ENCODE assay signal across 24 cellular contexts in genomic region chr12:99213047-99213446, GRCh38.
"Had no signal": no experiment of that assay in that cellular context is flagged by ENCODE, and none has a peak within 500 bp of the region (broad histone marks: within the 10 kb centered on the region; RNA-seq: fewer than 3 reads in every experiment).

No MANE protein-coding gene starts in this region.

- H3K9me3 ChIP-seq: colonic mucosa, gastrocnemius medialis had no signal

- H3K27me3 ChIP-seq: colonic mucosa, dorsolateral prefrontal cortex, esophagus muscularis mucosa, esophagus squamous epithelium, foreskin keratinocyte, gastrocnemius medialis, gastroesophageal sphincter, heart left ventricle, heart right ventricle had no signal

- H3K36me3 ChIP-seq: colonic mucosa, esophagus muscularis mucosa, esophagus squamous epithelium, gastrocnemius medialis, gastroesophageal sphincter, heart left ventricle, heart right ventricle had no signal

- H3K4me3 ChIP-seq: colonic mucosa, coronary artery, dorsolateral prefrontal cortex, esophagus muscularis mucosa, esophagus squamous epithelium, gastrocnemius medialis, gastroesophageal sphincter, heart left ventricle, heart right ventricle had no signal

- H3K27ac Mint-ChIP-seq: dendritic cell treated with granulocyte-macrophage colony-stimulating factor and Interleukin-4, amounts not matched to agents 40 ng/mL and 50 ng/mL, for 4 days; effector memory CD8-positive, alpha-beta T cell; endodermal cell had no signal

- DNase-seq: colonic mucosa; cortex of kidney; dermis blood vessel endothelial cell; dorsolateral prefrontal cortex; effector CD4-positive, alpha-beta T cell; effector CD8-positive, alpha-beta T cell; effector memory CD4-positive, alpha-beta T cell; effector memory CD8-positive, alpha-beta T cell; endodermal cell; erythroblast; esophagus squamous epithelium; foreskin fibroblast; foreskin keratinocyte; foreskin melanocyte; gastrocnemius medialis; glutamatergic neuron; head of caudate nucleus; heart left ventricle; heart right ventricle had no signal

- H3K4me1 Mint-ChIP-seq: endodermal cell had no signal

- H3K4me3 Mint-ChIP-seq: dendritic cell treated with granulocyte-macrophage colony-stimulating factor and Interleukin-4, amounts not matched to agents 40 ng/mL and 50 ng/mL, for 4 days; effector memory CD8-positive, alpha-beta T cell; endodermal cell had no signal

- H3K27me3 Mint-ChIP-seq: dendritic cell treated with granulocyte-macrophage colony-stimulating factor and Interleukin-4, amounts not matched to agents 40 ng/mL and 50 ng/mL, for 4 days; effector memory CD8-positive, alpha-beta T cell had no signal

- H3K27ac ChIP-seq: colonic mucosa, coronary artery, dorsolateral prefrontal cortex, epithelial cell of prostate, esophagus muscularis mucosa, esophagus squamous epithelium, foreskin keratinocyte, gastrocnemius medialis, gastroesophageal sphincter, heart left ventricle, heart right ventricle had no signal

- H3K4me1 ChIP-seq: colonic mucosa, esophagus muscularis mucosa, esophagus squamous epithelium, foreskin keratinocyte, gastrocnemius medialis, gastroesophageal sphincter, heart left ventricle, heart right ventricle had no signal
